8 cellular contexts compared by ENCODE assay signal in the genomic region with DNA sequence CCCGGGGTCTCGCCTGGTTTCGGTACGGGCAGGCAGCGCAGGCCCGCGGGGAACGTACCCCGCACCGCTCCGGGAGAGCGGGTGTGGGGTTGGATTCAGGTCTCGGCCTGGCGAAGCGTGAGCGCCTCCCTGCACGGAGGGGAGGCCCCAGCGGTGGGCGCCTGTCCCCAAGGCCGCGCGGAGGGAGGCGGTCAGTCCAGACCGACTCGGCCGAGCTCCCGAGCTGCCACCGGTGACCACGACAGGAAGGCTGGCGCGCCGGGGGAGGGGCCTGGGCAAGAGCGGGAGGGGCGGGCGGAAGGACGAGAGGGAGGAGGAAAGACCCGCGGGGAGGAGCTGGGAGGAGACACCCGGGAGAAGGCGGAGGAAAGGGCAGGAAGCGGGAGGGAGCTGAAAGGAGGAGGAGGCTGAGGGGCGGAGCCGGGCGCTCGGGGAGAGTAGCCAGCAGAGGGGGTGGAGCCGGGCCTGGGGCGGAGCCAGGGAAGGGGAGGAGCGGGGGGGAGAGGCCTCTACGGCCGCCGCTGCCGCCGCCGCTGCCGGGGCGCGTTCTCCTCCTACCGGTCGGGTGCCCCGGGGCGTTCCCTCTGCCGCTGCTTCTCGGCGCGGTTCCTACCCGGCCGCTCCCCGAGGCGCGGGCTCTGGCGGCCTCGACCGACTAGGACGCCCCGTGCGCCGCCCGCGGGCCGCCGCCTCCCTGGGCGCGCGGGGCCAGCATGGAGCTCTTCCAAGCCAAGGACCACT. TPM values are rescaled to one million over a fixed set of nuclear protein-coding genes. Genes with fewer than 3 reads are reported as not detected.
DNase-seq lines count a peak whose midpoint lies in the region; ATAC-seq and TF ChIP-seq lines count a peak whose summit lies in the region.

A gene with protein sequence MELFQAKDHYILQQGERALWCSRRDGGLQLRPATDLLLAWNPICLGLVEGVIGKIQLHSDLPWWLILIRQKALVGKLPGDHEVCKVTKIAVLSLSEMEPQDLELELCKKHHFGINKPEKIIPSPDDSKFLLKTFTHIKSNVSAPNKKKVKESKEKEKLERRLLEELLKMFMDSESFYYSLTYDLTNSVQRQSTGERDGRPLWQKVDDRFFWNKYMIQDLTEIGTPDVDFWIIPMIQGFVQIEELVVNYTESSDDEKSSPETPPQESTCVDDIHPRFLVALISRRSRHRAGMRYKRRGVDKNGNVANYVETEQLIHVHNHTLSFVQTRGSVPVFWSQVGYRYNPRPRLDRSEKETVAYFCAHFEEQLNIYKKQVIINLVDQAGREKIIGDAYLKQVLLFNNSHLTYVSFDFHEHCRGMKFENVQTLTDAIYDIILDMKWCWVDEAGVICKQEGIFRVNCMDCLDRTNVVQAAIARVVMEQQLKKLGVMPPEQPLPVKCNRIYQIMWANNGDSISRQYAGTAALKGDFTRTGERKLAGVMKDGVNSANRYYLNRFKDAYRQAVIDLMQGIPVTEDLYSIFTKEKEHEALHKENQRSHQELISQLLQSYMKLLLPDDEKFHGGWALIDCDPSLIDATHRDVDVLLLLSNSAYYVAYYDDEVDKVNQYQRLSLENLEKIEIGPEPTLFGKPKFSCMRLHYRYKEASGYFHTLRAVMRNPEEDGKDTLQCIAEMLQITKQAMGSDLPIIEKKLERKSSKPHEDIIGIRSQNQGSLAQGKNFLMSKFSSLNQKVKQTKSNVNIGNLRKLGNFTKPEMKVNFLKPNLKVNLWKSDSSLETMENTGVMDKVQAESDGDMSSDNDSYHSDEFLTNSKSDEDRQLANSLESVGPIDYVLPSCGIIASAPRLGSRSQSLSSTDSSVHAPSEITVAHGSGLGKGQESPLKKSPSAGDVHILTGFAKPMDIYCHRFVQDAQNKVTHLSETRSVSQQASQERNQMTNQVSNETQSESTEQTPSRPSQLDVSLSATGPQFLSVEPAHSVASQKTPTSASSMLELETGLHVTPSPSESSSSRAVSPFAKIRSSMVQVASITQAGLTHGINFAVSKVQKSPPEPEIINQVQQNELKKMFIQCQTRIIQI (plus strand): TSS at position 501 of the 741 bp plus-strand sequence. CDS start 213 bp downstream, at position 714.

- DNase-seq in AG10803 (ENCODE audit: low read depth) (peak; percentile 97), NCI-H446 treated with DMSO at 0.1 percent for 48 hours (lab: John Stamatoyannopoulos, UW) (peak; percentile 90), cerebellum (ENCODE audit: low spot score) (peak; percentile 100), kidney epithelial cell (ENCODE audit: low read depth) (peak; percentile 75)
- DNase-seq in activated CD4-positive, alpha-beta T cell treated with anti-CD3 and anti-CD28 coated beads for 1 hour: peak; percentile 98
- peak; percentile 99 to 100 for DNase-seq in stimulated activated CD4-positive, alpha-beta T cell treated with anti-CD3 and anti-CD28 coated beads, Interleukin-15, amount 100 ng/mL, for 48 hours (ENCODE audit: low read depth in 2 of 2)

- peak; percentile 18; the same call in 1 of the 2 replicates for TF ChIP-seq CTCF in AG10803 (conservative IDR thresholded peaks at IDR 0.05; ENCODE audit: low read length)
- TF ChIP-seq CTCF in kidney epithelial cell (IDR thresholded peaks at IDR 0.05; ENCODE audit: insufficient read depth, low read length, poor library complexity, severe bottlenecking): no peak

- no peaks in the 10 kb centered on the region for H3K36me3 ChIP-seq in kidney epithelial cell (ENCODE audit: control insufficient read depth, insufficient read depth, low read length)

- peak within 1 kb of the TSS; percentile 71 for H3K4me3 ChIP-seq in AG10803 (ENCODE audit: low read length)
- peak within 1 kb of the TSS; percentile 76 for H3K4me3 ChIP-seq in kidney epithelial cell (ENCODE audit: low read depth, low read length)

- ATAC-seq in GM19035 (IDR thresholded peaks at IDR 0.05; ENCODE audit: unreplicated experiment) (peak; percentile 78), HG03378 (IDR thresholded peaks at IDR 0.05; ENCODE audit: unreplicated experiment) (peak; percentile 62)

- H3K27me3 ChIP-seq in kidney epithelial cell (ENCODE audit: control insufficient read depth, insufficient read depth, low read length): no peaks in the 10 kb centered on the region

RNA-seq across cellular contexts. Expression of the gene that starts here (rescaled TPM):
- total RNA-seq in cerebellum: 112 TPM
- total RNA-seq in kidney epithelial cell: 13.9 and 15.3 TPM in 2 replicates

Comparison
In these comparisons a context has a peak if more than half of its experiments do, and no peak if none do; other contexts are left out.
1. Peak in every context shown above with its lines: DNase-seq, ATAC-seq and H3K4me3 ChIP-seq.